ENCODE assay signal across 8 cellular contexts in the genomic region with DNA sequence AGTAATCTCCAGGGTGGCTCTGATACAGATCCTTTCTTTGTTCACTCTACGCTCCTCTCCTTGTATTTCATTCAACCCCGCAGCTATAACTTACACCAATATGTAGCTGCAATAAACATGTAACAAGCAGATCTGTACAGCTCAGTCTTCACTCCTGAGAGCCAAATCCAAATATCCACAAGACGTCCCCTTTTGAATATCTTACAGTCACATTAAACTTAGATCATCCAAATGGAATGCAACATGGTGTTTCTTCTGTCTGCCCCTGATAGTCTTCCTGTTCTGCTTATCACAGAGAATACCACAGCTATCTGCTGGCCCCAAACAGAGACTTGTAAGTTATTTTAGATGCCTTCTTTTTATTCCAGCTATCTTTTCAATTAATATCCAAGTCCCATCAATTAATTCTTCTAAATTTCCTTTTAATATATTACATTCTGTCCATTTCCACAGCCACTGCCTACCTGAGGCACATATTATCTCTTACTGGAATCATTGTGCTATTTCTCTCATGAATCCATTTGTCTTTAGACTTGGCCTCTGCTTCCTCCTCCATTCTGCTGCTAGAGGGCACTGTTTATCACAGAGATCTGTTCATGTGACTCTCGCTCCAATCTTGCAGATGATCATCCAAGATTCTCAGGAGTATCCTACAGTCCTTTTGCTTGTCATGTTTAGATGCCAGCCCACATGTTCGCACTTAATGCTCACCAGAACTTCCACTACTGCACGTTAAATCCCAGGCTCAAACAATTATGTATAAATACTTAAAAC.
DNase-seq lines count a peak whose midpoint lies in the region; ATAC-seq and TF ChIP-seq lines count a peak whose summit lies in the region.

No MANE protein-coding gene starts in this region.

- no peak overlapping the region for H3K9ac ChIP-seq in OCI-LY1 (ENCODE audit: low read length)

- no peaks in the 10 kb centered on the region for H3K9me2 ChIP-seq in OCI-LY1 (ENCODE audit: low read depth, low read length)

- H3F3A ChIP-seq in OCI-LY1 (ENCODE audit: insufficient read depth, low read length) = no peaks in the 10 kb centered on the region

- no peak overlapping the region for H2AFZ ChIP-seq in OCI-LY1 (ENCODE audit: low read length)

- H3K27me3 ChIP-seq in OCI-LY1 (ENCODE audit: insufficient read depth, low read length) = no peaks in the 10 kb centered on the region

- H3K9me3 ChIP-seq in OCI-LY1 (ENCODE audit: low read length) = no peaks in the 10 kb centered on the region

- ATAC-seq in GM19035 (IDR thresholded peaks at IDR 0.05; ENCODE audit: unreplicated experiment) = peak; percentile 71
- no peak for ATAC-seq in stimulated activated naive CD8-positive, alpha-beta T cell treated with anti-CD3 and anti-CD28 coated beads, Interleukin-15, Interleukin-2, amounts not matched to agents 100 U/mL and 50 U/mL, for 24 hours

- no peak overlapping the region for H3K4me2 ChIP-seq in OCI-LY1 (ENCODE audit: low read length)

- no peak overlapping the region for H3K27ac ChIP-seq in OCI-LY1 (ENCODE audit: low read depth, low read length, poor library complexity, severe bottlenecking)

- TF ChIP-seq CTCF in AG04449 (IDR thresholded peaks at IDR 0.05; ENCODE audit: insufficient read depth, low read length, missing control alignments) (peak; percentile 57), OCI-LY1 (IDR thresholded peaks at IDR 0.05; ENCODE audit: low read length) (peak; percentile 38)

- H3K36me3 ChIP-seq in OCI-LY1 (ENCODE audit: insufficient read depth, low read length) = no peaks in the 10 kb centered on the region

- H3K4me1 ChIP-seq in OCI-LY1 (ENCODE audit: insufficient read depth, low read length, severe bottlenecking) = no peaks in the 10 kb centered on the region

- POLR2A ChIA-PET in AG04449 (lab: Yijun Ruan, JAX) = interaction anchor here (0.6 kb wide), 1 partner anchor 124 kb away, joined by 3 read pairs; no protein-coding TSS in a partner anchor

- CTCF ChIA-PET in AG04449 (lab: Yijun Ruan, JAX) = interaction anchor here (0.7 to 2.6 kb wide), 30 partner anchors 8 to 715 kb away, joined by 3 to 17 read pairs (median 4); no protein-coding TSS in a partner anchor

- no peaks in the 10 kb centered on the region for H4K20me1 ChIP-seq in OCI-LY1 (ENCODE audit: insufficient read depth, low read length)

- H3K4me3 ChIP-seq in AG04449 (ENCODE audit: low read depth, low read length) (no peak overlapping the region), OCI-LY1 (ENCODE audit: low read depth, low read length, poor library complexity, severe bottlenecking) (no peak overlapping the region)

- no peak for DNase-seq in AG04449 (ENCODE audit: low read depth, low spot score)
- DNase-seq in globus pallidus (ENCODE audit: low spot score) = peak; percentile 19
- no peak for DNase-seq in stimulated activated CD8-positive, alpha-beta memory T cell treated with anti-CD3 and anti-CD28 coated beads, Interleukin-4, amount 100 ng/mL, for 48 hours
- DNase-seq in stimulated activated naive CD8-positive, alpha-beta T cell treated with anti-CD3 and anti-CD28 coated beads, Interleukin-15, Interleukin-2, amounts not matched to agents 100 U/mL and 50 U/mL, for 24 hours = no peak
- no peak for DNase-seq in GM19238 (ENCODE audit: insufficient read length, low spot score)
- DNase-seq in 8988T = no peak

- H3K79me2 ChIP-seq in OCI-LY1 (ENCODE audit: insufficient read depth, low read length) = no peaks in the 10 kb centered on the region
